Comparison of ENCODE assay signal across 7 cellular contexts in genomic region chr7:107501593-107501992, GRCh38.
A peak's percentile ranks its signal among the peaks of the same experiment; 100 is the strongest.
DNase-seq lines count a peak whose midpoint lies in the region; ATAC-seq and TF ChIP-seq lines count a peak whose summit lies in the region.

No MANE protein-coding gene starts in this region.

- no peak overlapping the region for H3K9ac ChIP-seq in DND-41 (ENCODE audit: low read depth, low read length)

- H4K20me1 ChIP-seq in DND-41 (ENCODE audit: insufficient read depth, low read length) = no peaks in the 10 kb centered on the region

- peak; percentile 48 for TF ChIP-seq CTCF in DND-41 (IDR thresholded peaks at IDR 0.05; ENCODE audit: borderline replicate concordance, extremely low read depth, low read length, poor library complexity, severe bottlenecking)
- peak; percentile 12 for TF ChIP-seq CTCF in HL-60 (IDR thresholded peaks at IDR 0.05; ENCODE audit: insufficient read depth, low read length)

- H3K79me2 ChIP-seq in DND-41 (ENCODE audit: insufficient read depth, low read length) = peaks cover 5% of the 10 kb centered on the region

- no peak overlapping the region for H3K27ac ChIP-seq in DND-41 (ENCODE audit: low read length)
- H3K27ac ChIP-seq in HL-60 (replicated peaks) = no peak overlapping the region

- H3K4me3 ChIP-seq in DND-41 (ENCODE audit: low read depth in 1 of 2, low read length in 2 of 2) = no peak overlapping the region
- no peak overlapping the region for H3K4me3 ChIP-seq in HL-60 (replicated peaks; ENCODE audit: insufficient read depth, low read length)

- peak; percentile 22 for DNase-seq in DND-41
- peak in 1 of 2 experiments; percentile 38 for DNase-seq in HL-60 (ENCODE audit: low read depth in 1 of 2, low spot score in 1 of 2)
- DNase-seq in SW480 (ENCODE audit: low spot score) = peak; percentile 78
- DNase-seq in foreskin melanocyte = peak; percentile 53
- DNase-seq in NCI-H2196 treated with DMSO at 0.1 percent for 48 hours (lab: John Stamatoyannopoulos, UW; ENCODE audit: unreplicated experiment) = no peak

- H3K4me1 ChIP-seq in DND-41 (ENCODE audit: insufficient read depth, low read length) = no peaks in the 10 kb centered on the region

- H3K4me2 ChIP-seq in DND-41 (ENCODE audit: insufficient read depth, low read length) = no peak overlapping the region

- ATAC-seq in DND-41 (ENCODE audit: insufficient read depth, low read depth) (0 out of 3 replicates have a peak, but pooled peaks have one; percentile 52), HG03469 (IDR thresholded peaks at IDR 0.05; ENCODE audit: unreplicated experiment) (no peak), HG03457 (IDR thresholded peaks at IDR 0.05; ENCODE audit: unreplicated experiment) (no peak)

- H3K9me3 ChIP-seq in DND-41 (ENCODE audit: insufficient read depth, low read length, severe bottlenecking) = no peaks in the 10 kb centered on the region

- 0 out of 2 replicates have a peak, but pooled peaks cover 9% of the 10 kb centered on the region for H3K36me3 ChIP-seq in DND-41 (ENCODE audit: insufficient read depth, low read length)

- H3K27me3 ChIP-seq in DND-41 (ENCODE audit: insufficient read depth, low read length, poor library complexity) (no peaks in the 10 kb centered on the region), HL-60 (ENCODE audit: insufficient read depth, poor library complexity, severe bottlenecking) (no peaks in the 10 kb centered on the region)

- H2AFZ ChIP-seq in DND-41 (ENCODE audit: low read depth, low read length) = no peak overlapping the region
